1 cellular context compared by ENCODE assay signal in the genomic region with DNA sequence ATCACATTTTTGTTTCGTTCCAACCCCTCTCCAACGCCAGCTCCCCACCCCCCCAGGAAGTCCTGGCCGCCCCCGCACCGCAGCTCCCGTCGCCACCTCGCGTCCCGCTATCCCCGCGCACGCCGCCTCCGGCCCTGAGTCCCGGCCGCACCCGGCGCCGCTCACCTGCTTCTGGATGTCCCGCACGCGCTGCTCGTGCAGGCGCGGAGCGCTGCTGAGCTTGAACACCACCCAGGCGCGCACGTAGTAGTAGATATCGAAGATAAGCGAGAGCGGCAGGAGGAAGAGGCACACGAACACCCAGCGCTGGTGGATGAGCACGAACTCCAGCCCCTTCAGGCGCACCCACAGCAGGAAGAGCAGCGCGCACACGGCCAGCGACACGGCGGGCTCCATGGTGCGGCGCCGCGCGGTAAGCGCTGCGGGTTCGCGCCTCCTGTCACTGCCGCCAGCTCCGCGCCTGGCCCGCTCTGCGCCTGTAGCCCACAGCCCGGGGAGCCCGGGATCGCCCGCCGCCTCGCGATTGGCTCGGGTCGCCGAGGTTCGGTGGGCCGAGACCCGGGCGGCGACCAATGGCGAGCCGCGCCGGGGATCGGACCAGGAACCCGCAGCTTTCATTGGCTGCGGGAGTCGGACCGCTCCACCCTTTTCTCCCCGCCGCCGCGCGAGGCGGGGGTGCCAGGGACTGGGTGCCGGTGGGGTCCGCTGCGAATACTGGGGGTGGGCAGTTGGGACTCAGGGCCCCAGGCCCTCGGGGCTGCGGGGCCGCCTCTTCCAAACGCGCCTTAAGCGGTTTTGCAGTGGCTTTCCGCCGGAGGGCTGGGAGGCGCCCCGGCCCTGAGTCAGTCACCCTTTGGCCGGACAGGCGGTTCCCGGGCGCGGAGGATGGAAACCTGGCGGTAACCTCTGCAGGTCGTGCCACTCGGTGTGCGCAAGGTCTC.
TF ChIP-seq lines count a peak whose summit lies in the region.

A gene with protein sequence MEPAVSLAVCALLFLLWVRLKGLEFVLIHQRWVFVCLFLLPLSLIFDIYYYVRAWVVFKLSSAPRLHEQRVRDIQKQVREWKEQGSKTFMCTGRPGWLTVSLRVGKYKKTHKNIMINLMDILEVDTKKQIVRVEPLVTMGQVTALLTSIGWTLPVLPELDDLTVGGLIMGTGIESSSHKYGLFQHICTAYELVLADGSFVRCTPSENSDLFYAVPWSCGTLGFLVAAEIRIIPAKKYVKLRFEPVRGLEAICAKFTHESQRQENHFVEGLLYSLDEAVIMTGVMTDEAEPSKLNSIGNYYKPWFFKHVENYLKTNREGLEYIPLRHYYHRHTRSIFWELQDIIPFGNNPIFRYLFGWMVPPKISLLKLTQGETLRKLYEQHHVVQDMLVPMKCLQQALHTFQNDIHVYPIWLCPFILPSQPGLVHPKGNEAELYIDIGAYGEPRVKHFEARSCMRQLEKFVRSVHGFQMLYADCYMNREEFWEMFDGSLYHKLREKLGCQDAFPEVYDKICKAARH (minus strand): TSS at position 472 of the 941 bp plus-strand sequence. CDS start 76 bp downstream, at position 396.

TF ChIP-seq in HepG2, 621 proteins besides CTCF, POLR2A, EP300 and RAD21 (continued from another document):
- TF ChIP-seq ZNF235 (CRISPR knock-in tag; IDR thresholded peaks at IDR 0.05; ENCODE audit: borderline replicate concordance): peak; percentile 64; the same call in 1 of the 2 replicates
- TF ChIP-seq ARHGAP35 (CRISPR knock-in tag; IDR thresholded peaks at IDR 0.05; ENCODE audit: borderline replicate concordance): no peak; the same call in 1 of the 2 replicates
- TF ChIP-seq ZNF350 (CRISPR knock-in tag; IDR thresholded peaks at IDR 0.05; ENCODE audit: borderline replicate concordance, low read depth): peak; percentile 52
- TF ChIP-seq HINFP (CRISPR knock-in tag; IDR thresholded peaks at IDR 0.05; ENCODE audit: low read depth): peak; percentile 100
- TF ChIP-seq, protein P1, sequence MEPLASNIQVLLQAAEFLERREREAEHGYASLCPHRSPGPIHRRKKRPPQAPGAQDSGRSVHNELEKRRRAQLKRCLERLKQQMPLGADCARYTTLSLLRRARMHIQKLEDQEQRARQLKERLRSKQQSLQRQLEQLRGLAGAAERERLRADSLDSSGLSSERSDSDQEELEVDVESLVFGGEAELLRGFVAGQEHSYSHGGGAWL (CRISPR knock-in tag; IDR thresholded peaks at IDR 0.05): peak; percentile 20; the same call in 1 of the 2 replicates
- TF ChIP-seq SETDB1 (CRISPR knock-in tag; IDR thresholded peaks at IDR 0.05; ENCODE audit: borderline replicate concordance): no peak
- TF ChIP-seq ZNF326 (CRISPR knock-in tag; IDR thresholded peaks at IDR 0.05; ENCODE audit: borderline replicate concordance): no peak
- TF ChIP-seq ZNF343 (CRISPR knock-in tag; IDR thresholded peaks at IDR 0.05): no peak
- TF ChIP-seq, protein P2, sequence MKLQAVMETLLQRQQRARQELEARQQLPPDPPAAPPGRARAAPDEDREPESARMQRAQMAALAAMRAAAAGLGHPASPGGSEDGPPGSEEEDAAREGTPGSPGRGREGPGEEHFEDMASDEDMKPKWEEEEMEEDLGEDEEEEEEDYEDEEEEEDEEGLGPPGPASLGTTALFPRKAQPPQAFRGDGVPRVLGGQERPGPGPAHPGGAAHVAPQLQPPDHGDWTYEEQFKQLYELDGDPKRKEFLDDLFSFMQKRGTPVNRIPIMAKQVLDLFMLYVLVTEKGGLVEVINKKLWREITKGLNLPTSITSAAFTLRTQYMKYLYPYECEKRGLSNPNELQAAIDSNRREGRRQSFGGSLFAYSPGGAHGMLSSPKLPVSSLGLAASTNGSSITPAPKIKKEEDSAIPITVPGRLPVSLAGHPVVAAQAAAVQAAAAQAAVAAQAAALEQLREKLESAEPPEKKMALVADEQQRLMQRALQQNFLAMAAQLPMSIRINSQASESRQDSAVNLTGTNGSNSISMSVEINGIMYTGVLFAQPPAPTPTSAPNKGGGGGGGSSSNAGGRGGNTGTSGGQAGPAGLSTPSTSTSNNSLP (IDR thresholded peaks at IDR 0.05; ENCODE audit: low read depth, low read length): no peak
- TF ChIP-seq ZNF335 (CRISPR knock-in tag; IDR thresholded peaks at IDR 0.05): no peak; the same call in 1 of the 2 replicates
- no peak; the same call in 1 of the 2 replicates for TF ChIP-seq SPEN (CRISPR knock-in tag; IDR thresholded peaks at IDR 0.05; ENCODE audit: low read depth)
- TF ChIP-seq AKAP8 (CRISPR knock-in tag; IDR thresholded peaks at IDR 0.05): no peak
- TF ChIP-seq HDAC2 (CRISPR knock-in tag; IDR thresholded peaks at IDR 0.05): peak; percentile 12; the same call in 1 of the 2 replicates
- no peak; the same call in 1 of the 2 replicates for TF ChIP-seq ZNF570 (CRISPR knock-in tag; IDR thresholded peaks at IDR 0.05; ENCODE audit: borderline replicate concordance)
- TF ChIP-seq, protein P3, sequence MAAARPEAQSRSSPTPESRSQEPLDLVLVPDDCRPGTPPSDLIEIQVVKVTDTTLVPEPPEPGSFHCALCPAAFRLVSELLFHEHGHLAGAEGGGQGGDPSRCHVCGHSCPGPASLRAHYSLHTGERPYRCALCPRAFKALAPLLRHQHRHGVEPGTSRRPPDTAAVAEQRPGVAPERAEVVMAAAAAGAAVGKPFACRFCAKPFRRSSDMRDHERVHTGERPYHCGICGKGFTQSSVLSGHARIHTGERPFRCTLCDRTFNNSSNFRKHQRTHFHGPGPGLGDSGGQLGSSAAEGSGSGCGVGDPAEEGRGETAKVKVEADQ (CRISPR knock-in tag; IDR thresholded peaks at IDR 0.05; ENCODE audit: borderline replicate concordance): no peak
- TF ChIP-seq ZNF710 (CRISPR knock-in tag; IDR thresholded peaks at IDR 0.05; ENCODE audit: borderline replicate concordance): 0 out of 2 replicates have a peak, but pooled peaks have one; percentile 19
- no peak for TF ChIP-seq SMYD3 (CRISPR knock-in tag; IDR thresholded peaks at IDR 0.05)
- TF ChIP-seq ZSCAN9 (CRISPR knock-in tag; IDR thresholded peaks at IDR 0.05; ENCODE audit: borderline replicate concordance): no peak
- no peak for TF ChIP-seq ZNF264 (CRISPR knock-in tag; IDR thresholded peaks at IDR 0.05)
- TF ChIP-seq, protein P4, sequence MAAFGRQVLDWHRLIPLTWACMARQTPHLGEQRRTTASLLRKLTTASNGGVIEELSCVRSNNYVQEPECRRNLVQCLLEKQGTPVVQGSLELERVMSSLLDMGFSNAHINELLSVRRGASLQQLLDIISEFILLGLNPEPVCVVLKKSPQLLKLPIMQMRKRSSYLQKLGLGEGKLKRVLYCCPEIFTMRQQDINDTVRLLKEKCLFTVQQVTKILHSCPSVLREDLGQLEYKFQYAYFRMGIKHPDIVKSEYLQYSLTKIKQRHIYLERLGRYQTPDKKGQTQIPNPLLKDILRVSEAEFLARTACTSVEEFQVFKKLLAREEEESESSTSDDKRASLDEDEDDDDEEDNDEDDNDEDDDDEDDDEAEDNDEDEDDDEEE (CRISPR knock-in tag; IDR thresholded peaks at IDR 0.05): no peak; the same call in 1 of the 2 replicates
- no peak; the same call in 1 of the 2 replicates for TF ChIP-seq PPARG (CRISPR knock-in tag; conservative IDR thresholded peaks at IDR 0.05)
- no peak for TF ChIP-seq ATF5 (CRISPR knock-in tag; IDR thresholded peaks at IDR 0.05; ENCODE audit: low read depth)
